In genomic region chr2:204451766-204452165, GRCh38 we compare ENCODE assay signal across 1 cellular context.
TF ChIP-seq lines count a peak whose summit lies in the region.

No MANE protein-coding gene starts in this region.

TF ChIP-seq in IMR-90, 13 proteins besides CTCF, POLR2A, EP300 and RAD21 (continued from another document):
- TF ChIP-seq RFX5 (IDR thresholded peaks at IDR 0.05; ENCODE audit: low read depth, low read length): no peak
- no peak for TF ChIP-seq NFE2L2 (IDR thresholded peaks at IDR 0.05; ENCODE audit: low read depth, low read length)
- TF ChIP-seq USF2 (IDR thresholded peaks at IDR 0.05; ENCODE audit: low read depth, low read length): no peak
- no peak for TF ChIP-seq FOS (IDR thresholded peaks at IDR 0.05; ENCODE audit: low read depth, low read length)
